10 cellular contexts compared by ENCODE assay signal in genomic region chr22:37549704-37550059, GRCh38. TPM values are rescaled to one million over a fixed set of nuclear protein-coding genes. Genes with fewer than 3 reads are reported as not detected.
A peak's percentile ranks its signal among the peaks of the same experiment; 100 is the strongest.
DNase-seq lines count a peak whose midpoint lies in the region; ATAC-seq and TF ChIP-seq lines count a peak whose summit lies in the region.
"Had no signal": no experiment of that assay in that cellular context is flagged by ENCODE, and none has a peak within 500 bp of the region (broad histone marks: within the 10 kb centered on the region; RNA-seq: fewer than 3 reads in every experiment).

No MANE protein-coding gene starts in this region.

- H3K27me3 ChIP-seq in liver (ENCODE audit: control insufficient read depth in 4 of 4, insufficient read depth in 4 of 4, low read length in 3 of 4) (no peaks in the 10 kb centered on the region), thyroid gland (no peaks in the 10 kb centered on the region)

- DNase-seq in M059J (ENCODE audit: low read depth) (peak; percentile 78), cardiac fibroblast (ENCODE audit: low read depth in 2 of 2) (peak; percentile 52 to 88), thyroid gland (peak; percentile 89 to 90), cortex of kidney (lab: John Stamatoyannopoulos, UW) (no peak), NCI-H2029 treated with DMSO at 0.1 percent for 48 hours (lab: John Stamatoyannopoulos, UW) (no peak)
- DNase-seq: mucosa of descending colon had no signal

- 20% methylated on average over 5 of the region's 5 CpGs for WGBS in liver
- 20 to 30% methylated on average over 5 of the region's 5 CpGs for WGBS in thyroid gland, 2 donors

- TF ChIP-seq POLR2A in thyroid gland (IDR thresholded peaks at IDR 0.05) = no peak

- H3K36me3 ChIP-seq in liver (ENCODE audit: control insufficient read depth in 4 of 4, insufficient read depth in 3 of 4, low read depth in 1 of 4, low read length in 3 of 4) = no peaks in the 10 kb centered on the region
- H3K36me3 ChIP-seq in thyroid gland = no peaks in the 10 kb centered on the region

- intact Hi-C loops in thyroid gland (cut with DNase I) = loop anchor here (10.0 kb wide), 1 partner anchor 45 kb away; no protein-coding TSS in a partner anchor

- H3K9me3 ChIP-seq in liver (ENCODE audit: control insufficient read depth in 4 of 4, low read length in 3 of 4) (no peaks in the 10 kb centered on the region), thyroid gland (no peaks in the 10 kb centered on the region)
- H3K9me3 ChIP-seq: mucosa of descending colon had no signal

- TF ChIP-seq RAD21 in liver (IDR thresholded peaks at IDR 0.05) = peak; percentile 77

- H3K9ac ChIP-seq in liver (ENCODE audit: low read depth in 1 of 2, low read length in 2 of 2) = no peak overlapping the region

- TF ChIP-seq CTCF in cardiac fibroblast (IDR thresholded peaks at IDR 0.05; ENCODE audit: low read depth, low read length) (peak; percentile 25), liver (IDR thresholded peaks at IDR 0.05; ENCODE audit: low read depth, low read length, missing input control) (peak; percentile 42), thyroid gland (IDR thresholded peaks at IDR 0.05) (peak in 3 of 6 experiments; percentile 42 to 54 (median 45))

- peak overlapping the region; percentile 56 to 63 for H3K27ac ChIP-seq in liver (ENCODE audit: low read depth in 1 of 2, low read length in 2 of 2)
- H3K27ac ChIP-seq in thyroid gland = peak overlapping the region; percentile 11 to 48 (median 46)

- no peak for ATAC-seq in HG03039 (IDR thresholded peaks at IDR 0.05; ENCODE audit: unreplicated experiment)
- no peak for ATAC-seq in HG02884 (IDR thresholded peaks at IDR 0.05; ENCODE audit: unreplicated experiment)
- ATAC-seq: mucosa of descending colon had no signal

- H3K4me3 ChIP-seq in cardiac fibroblast (replicated peaks in 1 of 2; ENCODE audit: low read depth in 2 of 2, low read length in 2 of 2) (no peak overlapping the region), liver (ENCODE audit: low read depth in 1 of 3, low read length in 3 of 3) (no peak overlapping the region), thyroid gland (replicated peaks in 1 of 3) (no peak overlapping the region)
- H3K4me3 ChIP-seq: mucosa of descending colon had no signal

- H3K4me1 ChIP-seq in liver (ENCODE audit: control insufficient read depth in 4 of 4, insufficient read depth in 4 of 4, low read length in 3 of 4) (peaks cover 20 to 64% (median 52%) of the 10 kb centered on the region in 4 donors), thyroid gland (peaks cover 34 to 63% of the 10 kb centered on the region in 2 donors)

TF ChIP-seq in liver, 16 proteins besides CTCF, POLR2A, EP300 and RAD21:
- TF ChIP-seq MAX (IDR thresholded peaks at IDR 0.05) = peak; percentile 25
- TF ChIP-seq GABPA (IDR thresholded peaks at IDR 0.05 in 1 of 2, conservative IDR thresholded peaks at IDR 0.05 in 1 of 2) = no peak
- TF ChIP-seq ZBTB33 (IDR thresholded peaks at IDR 0.05) = no peak
- no peak for TF ChIP-seq JUND (IDR thresholded peaks at IDR 0.05)
- TF ChIP-seq YY1 (IDR thresholded peaks at IDR 0.05) = no peak
- TF ChIP-seq HNF4A (conservative IDR thresholded peaks at IDR 0.05) = peak; percentile 28 to 29
- TF ChIP-seq EGR1 (IDR thresholded peaks at IDR 0.05; ENCODE audit: low read depth in 2 of 2) = no peak
- no peak for TF ChIP-seq TAF1 (conservative IDR thresholded peaks at IDR 0.05)
- TF ChIP-seq ATF3 (IDR thresholded peaks at IDR 0.05) = no peak
- peak; percentile 9 for TF ChIP-seq NR2F2 (IDR thresholded peaks at IDR 0.05)
- peak; percentile 92 for TF ChIP-seq FOXA2 (IDR thresholded peaks at IDR 0.05)
- TF ChIP-seq REST (IDR thresholded peaks at IDR 0.05) = no peak
- TF ChIP-seq SP1 (IDR thresholded peaks at IDR 0.05) = peak; percentile 22
- no peak for TF ChIP-seq HNF4G (IDR thresholded peaks at IDR 0.05)
- TF ChIP-seq FOXA1 (IDR thresholded peaks at IDR 0.05) = peak; percentile 86
- TF ChIP-seq RXRA (IDR thresholded peaks at IDR 0.05) = peak; percentile 36 to 59
TF ChIP-seq in liver: peak in this region for 7.

RNA-seq across cellular contexts. Expression of gene CDC42EP1, which starts 10.6 kb away (rescaled TPM):
- total RNA-seq in M059J (2014; rRNA removed; shearing (Covaris generic)) = 44.3 and 51.7 TPM in 2 replicates
- total RNA-seq in liver (10 to 100 TPM; 10.2 to 18.8 TPM), thyroid gland (10 to 100 TPM; 15.7 to 23.3 (median 18.3) TPM)
- 10 to 100 TPM; 43.6 to 66.6 TPM for polyA plus RNA-seq in liver

RNA-seq across cellular contexts. Expression of gene LGALS2, which starts 30.2 kb away (rescaled TPM):
- not detected in 2 replicates for total RNA-seq in M059J (2014; rRNA removed; shearing (Covaris generic))
- total RNA-seq in liver (1 to 10 TPM in 1 of 2 donors, under 1 TPM in 1; 0.33 to 3.4 TPM), thyroid gland (not detected)
- polyA plus RNA-seq in liver = 1 to 10 TPM in 1 of 2 donors, under 1 TPM in 1; 0.81 to 2.3 TPM
- total RNA-seq: bronchial epithelial cell had no signal

RNA-seq across cellular contexts. Expression of gene CARD10, which starts 30.5 kb away (rescaled TPM):
- 8.3 and 10.6 TPM in 2 replicates for total RNA-seq in M059J (2014; rRNA removed; shearing (Covaris generic))
- total RNA-seq in liver (1 to 10 TPM; 7.8 to 8.9 TPM), thyroid gland (10 to 100 TPM in 3 of 4 donors, 1 to 10 TPM in 1; 6.5 to 17.3 (median 11.0) TPM)
- polyA plus RNA-seq in liver = 10 to 100 TPM in 1 of 2 donors, 1 to 10 TPM in 1; 7.9 to 14.0 TPM

RNA-seq across cellular contexts. Expression of gene GGA1, which starts 59.0 kb away (rescaled TPM):
- 11.7 and 21.8 TPM in 2 replicates for total RNA-seq in M059J (2014; rRNA removed; shearing (Covaris generic))
- total RNA-seq in liver (10 to 100 TPM; 17.4 to 26.4 TPM), thyroid gland (10 to 100 TPM; 46.2 to 90.5 (median 60.4) TPM)
- 10 to 100 TPM; 15.1 to 18.2 TPM for polyA plus RNA-seq in liver

Comparison
In these comparisons a context has a peak if more than half of its experiments do, and no peak if none do; other contexts are left out.
1. DNase-seq: peak in M059J (single experiment), cardiac fibroblast (2 of 2) and thyroid gland (2 of 2); none in cortex of kidney (single experiment) and NCI-H2029 treated with DMSO at 0.1 percent for 48 hours (single experiment).